Comparison of ENCODE assay signal across 8 cellular contexts in the genomic region with DNA sequence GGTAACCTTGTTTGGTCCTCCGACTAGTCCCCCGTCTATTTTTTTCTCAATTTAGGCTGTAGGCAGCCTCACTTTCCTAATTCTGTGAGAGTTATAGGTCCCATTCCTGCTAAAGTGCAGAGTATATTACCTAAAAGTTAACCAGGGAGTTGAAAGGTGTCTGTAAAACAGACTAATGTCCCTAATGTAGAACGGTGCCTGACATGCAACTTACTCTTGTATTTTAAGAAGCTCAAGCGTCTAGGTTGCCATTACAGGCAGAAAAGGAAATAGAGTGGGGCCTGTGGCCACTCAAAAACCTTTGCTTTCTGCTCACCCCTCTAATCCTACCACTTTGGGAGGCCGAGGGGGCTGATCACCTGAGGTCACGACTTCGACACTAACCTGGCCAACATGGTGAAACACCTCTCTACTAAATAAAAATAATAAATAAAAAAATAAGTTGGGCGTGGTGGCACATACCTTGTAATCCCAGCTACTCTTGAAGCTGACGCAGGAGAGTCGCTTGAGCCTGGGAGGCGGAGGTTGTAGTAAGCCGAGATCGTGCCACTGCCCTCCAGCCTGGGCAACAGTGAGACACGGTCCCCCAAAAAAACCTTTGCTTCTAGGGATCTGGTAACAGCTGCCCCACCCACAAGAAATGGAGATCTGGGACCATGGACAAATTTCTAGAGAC. TPM values are rescaled to one million over a fixed set of nuclear protein-coding genes. Genes with fewer than 3 reads are reported as not detected.
DNase-seq lines count a peak whose midpoint lies in the region; ATAC-seq and TF ChIP-seq lines count a peak whose summit lies in the region.

No MANE protein-coding gene starts in this region.

- peaks cover 30 to 56% (median 38%) of the 10 kb centered on the region in 10 experiments for H3K4me1 ChIP-seq in BLaER1 treated with 17β-estradiol and CSF1 and Interleukin-3, amounts not matched to agents 10 nM and 100 nM
- peaks cover 10% of the 10 kb centered on the region for H3K4me1 ChIP-seq in neuron (ENCODE audit: insufficient read depth, low read length)

- no peaks in the 10 kb centered on the region for H3K9me3 Mint-ChIP-seq in T-helper 2 cell treated with Interferon-gamma antibody and Interleukin-4, amounts not matched to agents 5 μg/mL and 100 μg/mL, for 36 hours
- H3K9me3 Mint-ChIP-seq in endothelial cell (ENCODE audit: unreplicated experiment): no peaks in the 10 kb centered on the region

- H2AFZ ChIP-seq in neuron (ENCODE audit: low read depth, low read length): no peak overlapping the region

- peaks cover 41 to 62% (median 51%) of the 10 kb centered on the region in 11 experiments for H4K20me1 ChIP-seq in BLaER1 treated with 17β-estradiol and CSF1 and Interleukin-3, amounts not matched to agents 10 nM and 100 nM

- no peak for ATAC-seq in HG02973 (IDR thresholded peaks at IDR 0.05; ENCODE audit: unreplicated experiment)

- H3K4me1 Mint-ChIP-seq in T-helper 2 cell treated with Interferon-gamma antibody and Interleukin-4, amounts not matched to agents 5 μg/mL and 100 μg/mL, for 36 hours (ENCODE audit: low read depth): peaks cover 55% of the 10 kb centered on the region
- H3K4me1 Mint-ChIP-seq in endothelial cell (ENCODE audit: unreplicated experiment): peaks cover 26% of the 10 kb centered on the region

- peaks cover 48% of the 10 kb centered on the region for H3K36me3 Mint-ChIP-seq in T-helper 2 cell treated with Interferon-gamma antibody and Interleukin-4, amounts not matched to agents 5 μg/mL and 100 μg/mL, for 36 hours (ENCODE audit: low read depth)
- H3K36me3 Mint-ChIP-seq in endothelial cell (ENCODE audit: low read depth, unreplicated experiment): peaks cover 3% of the 10 kb centered on the region

- no peaks in the 10 kb centered on the region for H3K27me3 ChIP-seq in BLaER1 treated with 17β-estradiol and CSF1 and Interleukin-3, amounts not matched to agents 10 nM and 100 nM
- no peaks in the 10 kb centered on the region for H3K27me3 ChIP-seq in neuron (ENCODE audit: insufficient read depth, low read length)

- TF ChIP-seq CTCF in endothelial cell (IDR thresholded peaks at IDR 0.05; ENCODE audit: unreplicated experiment): no peak

- H3K4me3 Mint-ChIP-seq in T-helper 2 cell treated with Interferon-gamma antibody and Interleukin-4, amounts not matched to agents 5 μg/mL and 100 μg/mL, for 36 hours: peak overlapping the region; percentile 100
- H3K4me3 Mint-ChIP-seq in endothelial cell (ENCODE audit: unreplicated experiment): peak overlapping the region; percentile 100

- peaks cover 19 to 39% (median 28%) of the 10 kb centered on the region in 11 experiments for H3K36me3 ChIP-seq in BLaER1 treated with 17β-estradiol and CSF1 and Interleukin-3, amounts not matched to agents 10 nM and 100 nM
- H3K36me3 ChIP-seq in neuron (ENCODE audit: insufficient read depth, low read length): peaks cover 3% of the 10 kb centered on the region

- peak overlapping the region; percentile 69 to 99 (median 97) for H3K27ac ChIP-seq in BLaER1 treated with 17β-estradiol and CSF1 and Interleukin-3, amounts not matched to agents 10 nM and 100 nM

- DNase-seq in HS-5 (ENCODE audit: low read depth) (peak; percentile 10), endothelial cell (ENCODE audit: low spot score) (no peak), NCI-H1436 (lab: John Stamatoyannopoulos, UW) (no peak), DMS153 treated with DMSO at 0.1 percent for 48 hours (lab: John Stamatoyannopoulos, UW; ENCODE audit: unreplicated experiment) (no peak)
- DNase-seq in T-helper 2 cell treated with Interferon-gamma antibody and Interleukin-4, amounts not matched to agents 5 μg/mL and 100 μg/mL, for 36 hours (ENCODE audit: low spot score): no peak

- peak overlapping the region; percentile 71 to 96 (median 87) for H3K4me3 ChIP-seq in BLaER1 treated with 17β-estradiol and CSF1 and Interleukin-3, amounts not matched to agents 10 nM and 100 nM
- peak overlapping the region; percentile 98 for H3K4me3 ChIP-seq in neuron (ENCODE audit: low read length)

- peak overlapping the region; percentile 93 to 99 (median 95) for H3K9ac ChIP-seq in BLaER1 treated with 17β-estradiol and CSF1 and Interleukin-3, amounts not matched to agents 10 nM and 100 nM

- 0 out of 22 replicates have a peak, but pooled peaks cover 0 to 4% (median 0%) of the 10 kb centered on the region in 11 experiments for H3K9me3 ChIP-seq in BLaER1 treated with 17β-estradiol and CSF1 and Interleukin-3, amounts not matched to agents 10 nM and 100 nM (replicated peaks in 1 of 11)
- no peaks in the 10 kb centered on the region for H3K9me3 ChIP-seq in neuron (ENCODE audit: low read length)

- H3K27me3 Mint-ChIP-seq in T-helper 2 cell treated with Interferon-gamma antibody and Interleukin-4, amounts not matched to agents 5 μg/mL and 100 μg/mL, for 36 hours (ENCODE audit: low read depth): peaks cover 15% of the 10 kb centered on the region
- peaks cover 24% of the 10 kb centered on the region for H3K27me3 Mint-ChIP-seq in endothelial cell (ENCODE audit: unreplicated experiment)

- peak overlapping the region; percentile 99 for H3K27ac Mint-ChIP-seq in T-helper 2 cell treated with Interferon-gamma antibody and Interleukin-4, amounts not matched to agents 5 μg/mL and 100 μg/mL, for 36 hours
- H3K27ac Mint-ChIP-seq in endothelial cell (ENCODE audit: unreplicated experiment): peak overlapping the region; percentile 99

- H3K4me2 ChIP-seq in BLaER1 treated with 17β-estradiol and CSF1 and Interleukin-3, amounts not matched to agents 10 nM and 100 nM: peak overlapping the region; percentile 84 to 95 (median 87)

RNA-seq across cellular contexts. Expression of a gene that starts 37.9 kb away (rescaled TPM):
- 1.2 TPM for total RNA-seq in endothelial cell (ENCODE audit: unreplicated experiment)
